Comparison of ENCODE assay signal across 9 cellular contexts in genomic region chr14:54782803-54783659, GRCh38.
A peak's percentile ranks its signal among the peaks of the same experiment; 100 is the strongest.
DNase-seq lines count a peak whose midpoint lies in the region; ATAC-seq and TF ChIP-seq lines count a peak whose summit lies in the region.
"Had no signal": no experiment of that assay in that cellular context is flagged by ENCODE, and none has a peak within 500 bp of the region (broad histone marks: within the 10 kb centered on the region; RNA-seq: fewer than 3 reads in every experiment).

No MANE protein-coding gene starts in this region.

- TF ChIP-seq CTCF in GM10266 (IDR thresholded peaks at IDR 0.05; ENCODE audit: control insufficient read depth, insufficient read depth, low read depth, missing control alignments) (peak; percentile 34), WERI-Rb-1 (IDR thresholded peaks at IDR 0.05; ENCODE audit: low read depth, low read length) (peak; percentile 41; the same call in 1 of the 2 replicates), right lobe of liver (IDR thresholded peaks at IDR 0.05) (peak in 1 of 4 donors; percentile 12)

- 11% methylated on average over 9 of the region's 14 CpGs for WGBS in right lobe of liver (ENCODE audit: insufficient coverage, low coverage, low lambda C conversion rate, missing lambda C conversion rate)

- H3K9me3 ChIP-seq in WERI-Rb-1 (ENCODE audit: severe bottlenecking) (no peaks in the 10 kb centered on the region), right lobe of liver (no peaks in the 10 kb centered on the region)

- intact Hi-C loops in right lobe of liver (cut with DNase I): no loop called here

- DNase-seq in GM10266 (ENCODE audit: extremely low spot score) (peak; percentile 52), WERI-Rb-1 (peak; percentile 33), right lobe of liver (peak; percentile 46 to 65 (median 47)), OCI-M2 (lab: John Stamatoyannopoulos, UW; ENCODE audit: unreplicated experiment) (no peak), AG08395 (ENCODE audit: low spot score) (no peak)
- no peak for DNase-seq in stimulated activated CD4-positive, alpha-beta T cell treated with anti-CD3 and anti-CD28 coated beads, Interleukin-1b, Interleukin-23, amount 100 ng/mL, for 48 hours

- peaks cover 0 to 62% (median 20%) of the 10 kb centered on the region in 4 donors for H3K4me1 ChIP-seq in right lobe of liver

- no peak overlapping the region for H3K4me3 ChIP-seq in WERI-Rb-1 (ENCODE audit: low read depth, low read length)
- no peak overlapping the region for H3K4me3 ChIP-seq in right lobe of liver

- TF ChIP-seq POLR2A in right lobe of liver (IDR thresholded peaks at IDR 0.05): peak; percentile 18

- H3K36me3 ChIP-seq in WERI-Rb-1 (peaks cover 60% of the 10 kb centered on the region), right lobe of liver (peaks cover 0 to 9% (median 0%) of the 10 kb centered on the region in 4 donors)

- H3K27ac ChIP-seq in WERI-Rb-1 (no peak overlapping the region), right lobe of liver (peak overlapping the region; percentile 67 to 92 (median 81))

- H3K27me3 ChIP-seq in WERI-Rb-1 (ENCODE audit: insufficient read depth, low read depth, severe bottlenecking): no peaks in the 10 kb centered on the region
- no peaks in the 10 kb centered on the region for H3K27me3 ChIP-seq in right lobe of liver
- H3K27me3 ChIP-seq: dorsolateral prefrontal cortex had no signal

- ATAC-seq in GM19438 (IDR thresholded peaks at IDR 0.05; ENCODE audit: low read depth, unreplicated experiment) (peak; percentile 89), HG03432 (IDR thresholded peaks at IDR 0.05; ENCODE audit: unreplicated experiment) (peak; percentile 89), right lobe of liver (peak; percentile 1 to 40 (median 19))

Comparison
In these comparisons a context has a peak if more than half of its experiments do, and no peak if none do; other contexts are left out.
1. DNase-seq: peak in GM10266 (single experiment), WERI-Rb-1 (single experiment) and right lobe of liver (3 of 3); none in OCI-M2 (single experiment), AG08395 (single experiment) and stimulated activated CD4-positive, alpha-beta T cell treated with anti-CD3 and anti-CD28 coated beads, Interleukin-1b, Interleukin-23, amount 100 ng/mL, for 48 hours (single experiment).
2. ATAC-seq: peak in every context shown above with its lines; median percentile 89 in GM19438; 89 in HG03432; 19 in right lobe of liver.